8 cellular contexts compared by ENCODE assay signal in genomic region chr12:121399391-121400331, GRCh38. TPM values are rescaled to one million over a fixed set of nuclear protein-coding genes. Genes with fewer than 3 reads are reported as not detected.
DNase-seq lines count a peak whose midpoint lies in the region; ATAC-seq, FAIRE-seq and TF ChIP-seq lines count a peak whose summit lies in the region.

Gene RNF34 (plus strand): TSS chr12:121400118. CDS start chr12:121400213, 95 bp downstream.

- H3K9me3 ChIP-seq in keratinocyte (ENCODE audit: control insufficient read depth, low read depth, low read length) = no peaks in the 10 kb centered on the region

- peak; percentile 99 for DNase-seq in AG20443 (ENCODE audit: low spot score)
- DNase-seq in NCI-H510A (lab: John Stamatoyannopoulos, UW) = peak; percentile 99
- peak; percentile 96 for DNase-seq in activated CD4-positive, alpha-beta T cell treated with anti-CD3 and anti-CD28 coated beads for 1 hour
- DNase-seq in cerebellum (ENCODE audit: low spot score) = peak; percentile 98
- peak; percentile 84 for DNase-seq in keratinocyte (ENCODE audit: low read depth, low spot score)
- DNase-seq in stimulated activated CD4-positive, alpha-beta T cell treated with anti-CD3 and anti-CD28 coated beads, Interleukin-15, amount 100 ng/mL, for 1 hour (ENCODE audit: low read depth in 1 of 2, low spot score in 1 of 2) = peak; percentile 95

- H3K4me3 ChIP-seq in keratinocyte (ENCODE audit: control insufficient read depth in 2 of 3, extremely low read depth in 1 of 3, insufficient read depth in 2 of 3, low read depth in 1 of 3, low read length in 3 of 3) = peak within 1 kb of the TSS; percentile 69 to 97 (median 97)

- peak within 1 kb of the TSS; percentile 86 for H3K4me2 ChIP-seq in keratinocyte (ENCODE audit: control insufficient read depth, extremely low read depth, insufficient read depth, low read depth, low read length)

- peaks cover 46% of the 10 kb centered on the region for H3K79me2 ChIP-seq in keratinocyte (ENCODE audit: control insufficient read depth, insufficient read depth, low read length)

- H2AFZ ChIP-seq in keratinocyte (ENCODE audit: control insufficient read depth, low read length) = peak within 1 kb of the TSS; percentile 93

- H3K4me1 ChIP-seq in keratinocyte (ENCODE audit: control insufficient read depth, extremely low read depth, insufficient read depth, low read length) = peaks cover 14% of the 10 kb centered on the region

- peaks cover 2 to 7% of the 10 kb centered on the region in 2 experiments for H3K36me3 ChIP-seq in keratinocyte (ENCODE audit: control insufficient read depth in 2 of 2, extremely low read depth in 1 of 2, insufficient read depth in 2 of 2, low read length in 2 of 2)

- TF ChIP-seq POLR2A in GM19099 (IDR thresholded peaks at IDR 0.05; ENCODE audit: extremely low read depth, insufficient read length, low read depth) = peak; percentile 99

- no peak for FAIRE-seq in keratinocyte (lab: Jason Lieb, UNC)

- no peaks in the 10 kb centered on the region for H4K20me1 ChIP-seq in keratinocyte (ENCODE audit: control insufficient read depth, extremely low read depth, insufficient read depth, low read length)

- peak in 1 of 3 experiments; percentile 16 for TF ChIP-seq CTCF in keratinocyte (optimal IDR thresholded peaks at IDR 0.05 in 1 of 3, IDR thresholded peaks at IDR 0.05 in 1 of 3, conservative IDR thresholded peaks at IDR 0.05 in 1 of 3; ENCODE audit: extremely low read depth in 1 of 3, insufficient read depth in 2 of 3, low read length in 3 of 3)

- no peaks in the 10 kb centered on the region for H3K9me1 ChIP-seq in keratinocyte (ENCODE audit: control insufficient read depth, extremely low read depth, insufficient read depth, low read length)

- peak within 1 kb of the TSS; percentile 90 for H3K27ac ChIP-seq in keratinocyte (ENCODE audit: control insufficient read depth, insufficient read depth, low read length)

- H3K27me3 ChIP-seq in keratinocyte (ENCODE audit: control insufficient read depth, extremely low read depth, insufficient read depth, low read length) = no peaks in the 10 kb centered on the region

- H3K9ac ChIP-seq in keratinocyte (ENCODE audit: control insufficient read depth, extremely low read depth, insufficient read depth, low read length) = peak within 1 kb of the TSS; percentile 94

- peak; percentile 90 for ATAC-seq in HG03432 (IDR thresholded peaks at IDR 0.05; ENCODE audit: unreplicated experiment)

- dilution Hi-C loops in keratinocyte (cut with MboI; ENCODE audit: extremely low pct_ligation_motif_present, low sequenced_read_pairs) = no loop called here

RNA-seq across cellular contexts. Expression of gene RNF34, which starts in this region (rescaled TPM):
- 85.2 TPM for total RNA-seq in cerebellum
- 39.0 to 49.0 TPM (median 49.0 TPM) in 3 replicates for polyA plus RNA-seq in keratinocyte
- 17.5 TPM for polyA plus RNA-seq in keratinocyte (2011; ENCODE audit: low read depth)
- 30.3 and 31.3 TPM in 2 replicates for polyA plus RNA-seq in keratinocyte (2011; cell fraction: cytosol; rRNA removed)
- 56.4 and 66.7 TPM in 2 replicates for polyA plus RNA-seq in keratinocyte (2011; cell fraction: nucleus; rRNA removed)
- 26.7 and 57.6 TPM in 2 replicates for polyA plus RNA-seq in keratinocyte (2012; ENCODE audit: low replicate concordance)
- polyA minus RNA-seq in keratinocyte = 84.3 to 295 TPM (median 139 TPM) in 3 replicates
- 41.2 TPM for polyA minus RNA-seq in keratinocyte (2011; cell fraction: cytosol; rRNA and poly(A)+ RNA removed)
- 47.1 and 55.9 TPM in 2 replicates for polyA minus RNA-seq in keratinocyte (2011; cell fraction: nucleus; rRNA and poly(A)+ RNA removed)

Comparison
In these comparisons a context has a peak if more than half of its experiments do, and no peak if none do; other contexts are left out.
1. Peak in every context shown above with its lines: DNase-seq, ATAC-seq, H3K4me3 ChIP-seq and H3K27ac ChIP-seq.